ENCODE assay signal across 12 cellular contexts in genomic region chr3:182914341-182914740, GRCh38.
DNase-seq lines count a peak whose midpoint lies in the region; ATAC-seq and TF ChIP-seq lines count a peak whose summit lies in the region.
"Had no signal": no experiment of that assay in that cellular context is flagged by ENCODE, and none has a peak within 500 bp of the region (broad histone marks: within the 10 kb centered on the region; RNA-seq: fewer than 3 reads in every experiment).

No MANE protein-coding gene starts in this region.

- H3K4me3 ChIP-seq in DND-41 (ENCODE audit: low read depth in 1 of 2, low read length in 2 of 2) = peak overlapping the region in 1 of 2 experiments; percentile 21; a peak in 2 of 4 replicates
- H3K4me3 ChIP-seq: transverse colon had no signal

- no peaks in the 10 kb centered on the region for H3K27me3 Mint-ChIP-seq in T-helper 17 cell
- H3K27me3 Mint-ChIP-seq: naive B cell had no signal

- peak overlapping the region; percentile 63 for H3K27ac Mint-ChIP-seq in T-helper 17 cell

- TF ChIP-seq CTCF in DND-41 (IDR thresholded peaks at IDR 0.05; ENCODE audit: borderline replicate concordance, extremely low read depth, low read length, poor library complexity, severe bottlenecking) = no peak

- H3K4me1 Mint-ChIP-seq in T-helper 17 cell = peaks cover 30% of the 10 kb centered on the region

- peak; percentile 47 for ATAC-seq in DND-41 (ENCODE audit: insufficient read depth, low read depth)
- ATAC-seq in GM19351 (IDR thresholded peaks at IDR 0.05; ENCODE audit: unreplicated experiment) = peak; percentile 66
- peak; percentile 62 for ATAC-seq in HG02981 (IDR thresholded peaks at IDR 0.05; ENCODE audit: unreplicated experiment)
- no peak for ATAC-seq in T-helper 17 cell

- H3K79me2 ChIP-seq in DND-41 (ENCODE audit: insufficient read depth, low read length) = no peaks in the 10 kb centered on the region

- H3K4me1 ChIP-seq in DND-41 (ENCODE audit: insufficient read depth, low read length) = peaks cover 62% of the 10 kb centered on the region
- H3K4me1 ChIP-seq: transverse colon had no signal

- H3K36me3 Mint-ChIP-seq in T-helper 17 cell (ENCODE audit: low read depth) = peaks cover 2% of the 10 kb centered on the region

- H3K27me3 ChIP-seq in DND-41 (ENCODE audit: insufficient read depth, low read length, poor library complexity) = no peaks in the 10 kb centered on the region
- H3K27me3 ChIP-seq: transverse colon had no signal

- no peaks in the 10 kb centered on the region for H4K20me1 ChIP-seq in DND-41 (ENCODE audit: insufficient read depth, low read length)

- H2AFZ ChIP-seq in DND-41 (ENCODE audit: low read depth, low read length) = no peak overlapping the region

- no peak for DNase-seq in DND-41
- DNase-seq in T-helper 17 cell = no peak
- DNase-seq in NCI-H1048 (lab: John Stamatoyannopoulos, UW) = no peak
- no peak for DNase-seq in DMS153 treated with DMSO at 0.1 percent for 48 hours (lab: John Stamatoyannopoulos, UW; ENCODE audit: unreplicated experiment)
- no peak for DNase-seq in globus pallidus (ENCODE audit: low spot score)
- no peak for DNase-seq in foreskin melanocyte
- DNase-seq: H7, MV-4-11, naive B cell, transverse colon had no signal

- peak overlapping the region; percentile 43 for H3K4me3 Mint-ChIP-seq in T-helper 17 cell
- H3K4me3 Mint-ChIP-seq: naive B cell had no signal

- H3K9me3 ChIP-seq in DND-41 (ENCODE audit: insufficient read depth, low read length, severe bottlenecking) = no peaks in the 10 kb centered on the region
- no peaks in the 10 kb centered on the region for H3K9me3 ChIP-seq in T-helper 17 cell (ENCODE audit: control insufficient read depth, low read length, poor library complexity, severe bottlenecking)
- H3K9me3 ChIP-seq: transverse colon had no signal

- H3K4me2 ChIP-seq in DND-41 (ENCODE audit: insufficient read depth, low read length) = peak overlapping the region; percentile 54

- peak overlapping the region; percentile 80 for H3K27ac ChIP-seq in DND-41 (ENCODE audit: low read length)
- H3K27ac ChIP-seq: transverse colon had no signal

- peak overlapping the region; percentile 42 for H3K9ac ChIP-seq in DND-41 (ENCODE audit: low read depth, low read length)

- H3K36me3 ChIP-seq in DND-41 (ENCODE audit: insufficient read depth, low read length) = peaks cover 5% of the 10 kb centered on the region; the same call in 1 of the 2 replicates
